8 cellular contexts compared by ENCODE assay signal in the genomic region with DNA sequence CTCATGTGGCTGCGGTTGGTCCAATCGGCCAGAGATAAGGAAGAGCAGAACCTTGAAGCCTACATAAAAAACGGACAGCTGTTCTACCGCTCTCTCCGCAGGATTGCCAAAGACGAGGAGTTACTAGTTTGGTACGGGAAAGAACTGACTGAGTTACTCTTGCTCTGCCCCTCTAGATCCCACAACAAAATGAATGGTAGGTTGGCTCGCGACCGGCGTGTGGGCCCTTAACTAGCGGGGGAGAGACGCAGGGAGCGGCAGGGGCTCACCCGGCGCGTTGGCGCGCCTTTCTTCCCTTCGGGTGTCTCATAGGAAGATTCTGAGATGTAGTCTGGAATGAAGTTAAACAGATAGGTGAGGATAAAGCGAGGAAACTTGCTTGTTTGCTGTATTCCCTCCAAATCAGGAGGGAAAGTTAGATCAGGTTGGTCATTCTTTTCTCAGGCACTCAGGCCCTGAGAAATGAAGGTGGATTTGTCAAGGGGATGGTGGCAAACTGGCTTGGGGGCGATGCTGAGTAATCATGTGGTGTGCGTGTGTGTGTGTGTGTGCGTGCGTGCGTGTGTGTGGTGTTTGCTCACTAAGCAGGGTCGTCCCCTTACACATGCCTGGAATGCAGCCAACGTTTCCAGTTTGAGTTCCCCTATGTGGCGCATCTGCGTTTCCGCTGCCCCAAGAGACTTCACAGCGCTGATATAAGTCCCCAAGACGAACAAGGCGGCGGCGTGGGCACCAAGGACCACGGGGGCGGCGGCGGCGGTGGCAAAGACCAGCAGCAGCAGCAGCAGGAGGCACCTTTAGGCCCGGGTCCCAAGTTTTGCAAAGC. TPM values are rescaled to one million over a fixed set of nuclear protein-coding genes. Genes with fewer than 3 reads are reported as not detected.
DNase-seq lines count a peak whose midpoint lies in the region; ATAC-seq and TF ChIP-seq lines count a peak whose summit lies in the region.

No MANE protein-coding gene starts in this region.

- H3K4me1 Mint-ChIP-seq in activated B cell treated with CpG ODN at 0.5 μM for 24 hours = peaks cover 30% of the 10 kb centered on the region

- H3K4me3 Mint-ChIP-seq in activated B cell treated with CpG ODN at 0.5 μM for 24 hours = peak overlapping the region; percentile 79

- 3 to 6% methylated on average over 27 to 36 of the region's 42 CpGs for WGBS in mesodermal cell (ENCODE audit: insufficient coverage in 2 of 2), 2 experiments

- H3K9me3 Mint-ChIP-seq in activated B cell treated with CpG ODN at 0.5 μM for 24 hours = no peaks in the 10 kb centered on the region

- POLR2A ChIA-PET in activated B cell treated with CpG ODN at 0.5 μM for 24 hours (lab: Charles Lee) = interaction anchor here (0.7 to 4.3 kb wide), 9 partner anchors 10 to 210 kb away, joined by 3 to 61 read pairs (median 10); partner anchors contain the start of gene ANTXR2

- H3K27me3 Mint-ChIP-seq in activated B cell treated with CpG ODN at 0.5 μM for 24 hours = peaks cover 4% of the 10 kb centered on the region

- intact Hi-C loops in activated B cell treated with CpG ODN at 0.5 μM for 24 hours (cut with micrococcal nuclease) (loop anchor here (1.0 to 5.0 kb wide), 7 partner anchors 17 to 1259 kb away; partner anchors contain the start of gene ANTXR2), colonic mucosa (cut with DNase I) (no loop called here)

- H3K36me3 ChIP-seq in colonic mucosa = no peaks in the 10 kb centered on the region
- no peaks in the 10 kb centered on the region for H3K36me3 ChIP-seq in mesodermal cell (ENCODE audit: control insufficient read depth, insufficient read depth, low read length)

- H3K27ac ChIP-seq in colonic mucosa = peak overlapping the region; percentile 73
- H3K27ac ChIP-seq in mesodermal cell (ENCODE audit: low read depth, low read length, severe bottlenecking) = no peak overlapping the region

- peak overlapping the region; percentile 81 for H3K27ac Mint-ChIP-seq in activated B cell treated with CpG ODN at 0.5 μM for 24 hours

- peaks cover 23% of the 10 kb centered on the region for H3K27me3 ChIP-seq in colonic mucosa

- DNase-seq in NCI-H2107 treated with DMSO at 0.1 percent for 48 hours (lab: John Stamatoyannopoulos, UW; ENCODE audit: unreplicated experiment) (peak; percentile 19), NCI-H2107 (lab: John Stamatoyannopoulos, UW) (no peak), activated B cell treated with CpG ODN at 0.5 μM for 24 hours (no peak), colonic mucosa (no peak), GM03348 (ENCODE audit: low spot score) (no peak)
- DNase-seq in stimulated activated naive CD4-positive, alpha-beta T cell treated with Interleukin-2 at 50 U/mL for 16 hours (lab: John Stamatoyannopoulos, UW) = peak; percentile 75

- no peaks in the 10 kb centered on the region for H3K9me3 ChIP-seq in colonic mucosa
- H3K9me3 ChIP-seq in mesodermal cell (ENCODE audit: control insufficient read depth, low read length) = no peaks in the 10 kb centered on the region

- CTCF ChIA-PET in activated B cell treated with CpG ODN at 0.5 μM for 24 hours (lab: Charles Lee) = interaction anchor here (0.6 to 2.4 kb wide), 18 partner anchors 7 to 146 kb away, joined by 3 to 66 read pairs (median 4); partner anchors contain the start of gene ANTXR2

- peak overlapping the region in 1 of 2 donors; percentile 78 for H3K9ac ChIP-seq in colonic mucosa (ENCODE audit: low read depth in 2 of 2, low read length in 2 of 2)

- H3K36me3 Mint-ChIP-seq in activated B cell treated with CpG ODN at 0.5 μM for 24 hours (ENCODE audit: low read depth) = no peaks in the 10 kb centered on the region

- ATAC-seq in HG03378 (IDR thresholded peaks at IDR 0.05; ENCODE audit: unreplicated experiment) (peak; percentile 14), activated B cell treated with CpG ODN at 0.5 μM for 24 hours (ENCODE audit: low read depth) (peak; percentile 54)

- TF ChIP-seq CTCF in activated B cell treated with CpG ODN at 0.5 μM for 24 hours (IDR thresholded peaks at IDR 0.05) (no peak), colonic mucosa (IDR thresholded peaks at IDR 0.05) (no peak)

- no peaks in the 10 kb centered on the region for H3K4me1 ChIP-seq in colonic mucosa
- peaks cover 6% of the 10 kb centered on the region for H3K4me1 ChIP-seq in mesodermal cell (ENCODE audit: control insufficient read depth, insufficient read depth, low read length, poor library complexity, severe bottlenecking)

- H3K4me3 ChIP-seq in colonic mucosa (peak overlapping the region; percentile 58), mesodermal cell (ENCODE audit: extremely low read depth, insufficient read depth, low read length, poor library complexity, severe bottlenecking) (peak overlapping the region; percentile 43)

RNA-seq across cellular contexts. Expression of gene PRDM8, which starts 4.2 kb away (rescaled TPM):
- total RNA-seq in activated B cell treated with CpG ODN at 0.5 μM for 24 hours = 9.0 and 11.6 TPM in 2 replicates
- 1 to 10 TPM in 1 of 2 donors, under 1 TPM in 1; 0.82 to 1.6 TPM for total RNA-seq in colonic mucosa
- 7.1 TPM for polyA plus RNA-seq in mesodermal cell (2013, experiment 1 of 2)
- polyA plus RNA-seq in mesodermal cell (2013, experiment 2 of 2) = 7.1 TPM

Comparison
In these comparisons a context has a peak if more than half of its experiments do, and no peak if none do; other contexts are left out.
1. DNase-seq: peak in NCI-H2107 treated with DMSO at 0.1 percent for 48 hours (single experiment) and stimulated activated naive CD4-positive, alpha-beta T cell treated with Interleukin-2 at 50 U/mL for 16 hours (single experiment); none in NCI-H2107 (single experiment), activated B cell treated with CpG ODN at 0.5 μM for 24 hours (single experiment), colonic mucosa (single experiment) and GM03348 (single experiment).